Comparison of ENCODE assay signal across 9 cellular contexts in genomic region chr5:71782393-71782770, GRCh38.
DNase-seq lines count a peak whose midpoint lies in the region; ATAC-seq and TF ChIP-seq lines count a peak whose summit lies in the region.
"Had no signal": no experiment of that assay in that cellular context is flagged by ENCODE, and none has a peak within 500 bp of the region (broad histone marks: within the 10 kb centered on the region; RNA-seq: fewer than 3 reads in every experiment).

No MANE protein-coding gene starts in this region.

- H3K4me2 ChIP-seq in skeletal muscle satellite cell (ENCODE audit: low read length), result peak overlapping the region; percentile 76

- H3K9me3 ChIP-seq in skeletal muscle satellite cell (replicated peaks; ENCODE audit: low read length), result no peaks in the 10 kb centered on the region
- no peaks in the 10 kb centered on the region for H3K9me3 ChIP-seq in Peyer's patch

- no peak overlapping the region for H3K27ac ChIP-seq in Peyer's patch

- peaks cover 9% of the 10 kb centered on the region for H3K4me1 ChIP-seq in skeletal muscle satellite cell (ENCODE audit: control insufficient read depth, insufficient read depth, low read length)
- peaks cover 0 to 7% (median 0%) of the 10 kb centered on the region in 4 donors for H3K4me1 ChIP-seq in Peyer's patch

- H3K27me3 ChIP-seq in skeletal muscle satellite cell (ENCODE audit: control insufficient read depth, insufficient read depth, low read length) (peaks cover 10% of the 10 kb centered on the region), Peyer's patch (no peaks in the 10 kb centered on the region)

- H3K4me3 ChIP-seq in skeletal muscle satellite cell (ENCODE audit: low read length) (peak overlapping the region; percentile 60), Peyer's patch (peak overlapping the region in 2 of 4 donors; percentile 27 to 36)

- peaks cover 18% of the 10 kb centered on the region for H3K4me1 Mint-ChIP-seq in activated naive CD8-positive, alpha-beta T cell treated with anti-CD3 and anti-CD28 coated beads, Interleukin-2, amount 10 ng/mL, durations not matched to agents 7 days and 5 days

- H3K27me3 Mint-ChIP-seq in activated naive CD8-positive, alpha-beta T cell treated with anti-CD3 and anti-CD28 coated beads, Interleukin-2, amount 10 ng/mL, durations not matched to agents 7 days and 5 days, result peaks cover 4% of the 10 kb centered on the region

- no peak for TF ChIP-seq CTCF in Peyer's patch (IDR thresholded peaks at IDR 0.05)

- TF ChIP-seq POLR2A in Peyer's patch (IDR thresholded peaks at IDR 0.05), result no peak

- peak overlapping the region; percentile 72 for H3K4me3 Mint-ChIP-seq in activated naive CD8-positive, alpha-beta T cell treated with anti-CD3 and anti-CD28 coated beads, Interleukin-2, amount 10 ng/mL, durations not matched to agents 7 days and 5 days

- no peaks in the 10 kb centered on the region for H3K36me3 ChIP-seq in skeletal muscle satellite cell (ENCODE audit: insufficient read depth, low read length)
- no peaks in the 10 kb centered on the region for H3K36me3 ChIP-seq in Peyer's patch

- no peaks in the 10 kb centered on the region for H3K9me3 Mint-ChIP-seq in activated naive CD8-positive, alpha-beta T cell treated with anti-CD3 and anti-CD28 coated beads, Interleukin-2, amount 10 ng/mL, durations not matched to agents 7 days and 5 days
- H3K9me3 Mint-ChIP-seq: H9 had no signal

- ATAC-seq in HG02759 (IDR thresholded peaks at IDR 0.05; ENCODE audit: unreplicated experiment), result peak; percentile 24
- no peak for ATAC-seq in activated naive CD8-positive, alpha-beta T cell treated with anti-CD3 and anti-CD28 coated beads, Interleukin-2, amount 10 ng/mL, durations not matched to agents 7 days and 5 days (ENCODE audit: low read depth)

- H3K36me3 Mint-ChIP-seq in activated naive CD8-positive, alpha-beta T cell treated with anti-CD3 and anti-CD28 coated beads, Interleukin-2, amount 10 ng/mL, durations not matched to agents 7 days and 5 days, result no peaks in the 10 kb centered on the region

- peak; percentile 11 to 15 for DNase-seq in activated CD4-positive, alpha-beta T cell treated with anti-CD3 and anti-CD28 coated beads, Interleukin-2, amount 50 U/mL, for 48 hours
- DNase-seq in activated CD4-positive, alpha-beta T cell treated with anti-CD3 and anti-CD28 coated beads for 4 hours, result no peak
- DNase-seq in activated naive CD8-positive, alpha-beta T cell treated with anti-CD3 and anti-CD28 coated beads, Interleukin-2, amount 10 ng/mL, durations not matched to agents 7 days and 5 days, result no peak
- DNase-seq in cerebellar nuclear complex (lab: John Stamatoyannopoulos, UW), result no peak
- DNase-seq in Peyer's patch, result no peak
- no peak for DNase-seq in activated effector memory CD4-positive, alpha-beta T cell treated with anti-CD3 and anti-CD28 coated beads, Interleukin-2, amount 50 U/mL, for 16 hours

- H3K9ac ChIP-seq in skeletal muscle satellite cell (ENCODE audit: low read depth, low read length), result no peak overlapping the region

- POLR2A ChIA-PET in activated naive CD8-positive, alpha-beta T cell treated with anti-CD3 and anti-CD28 coated beads, Interleukin-2, amount 10 ng/mL, durations not matched to agents 7 days and 5 days (lab: Charles Lee), result no interaction called here

- H3K27ac Mint-ChIP-seq in activated naive CD8-positive, alpha-beta T cell treated with anti-CD3 and anti-CD28 coated beads, Interleukin-2, amount 10 ng/mL, durations not matched to agents 7 days and 5 days, result no peak overlapping the region
- H3K27ac Mint-ChIP-seq: H9 had no signal

Comparison
In these comparisons a context has a peak if more than half of its experiments do, and no peak if none do; other contexts are left out.
1. DNase-seq: peak in activated CD4-positive, alpha-beta T cell treated with anti-CD3 and anti-CD28 coated beads, Interleukin-2, amount 50 U/mL, for 48 hours (2 of 2); none in activated CD4-positive, alpha-beta T cell treated with anti-CD3 and anti-CD28 coated beads for 4 hours (0 of 2), activated naive CD8-positive, alpha-beta T cell treated with anti-CD3 and anti-CD28 coated beads, Interleukin-2, amount 10 ng/mL, durations not matched to agents 7 days and 5 days (single experiment), cerebellar nuclear complex (0 of 2), Peyer's patch (0 of 3) and activated effector memory CD4-positive, alpha-beta T cell treated with anti-CD3 and anti-CD28 coated beads, Interleukin-2, amount 50 U/mL, for 16 hours (single experiment).